Comparison of ENCODE assay signal across 1 cellular context in the genomic region with DNA sequence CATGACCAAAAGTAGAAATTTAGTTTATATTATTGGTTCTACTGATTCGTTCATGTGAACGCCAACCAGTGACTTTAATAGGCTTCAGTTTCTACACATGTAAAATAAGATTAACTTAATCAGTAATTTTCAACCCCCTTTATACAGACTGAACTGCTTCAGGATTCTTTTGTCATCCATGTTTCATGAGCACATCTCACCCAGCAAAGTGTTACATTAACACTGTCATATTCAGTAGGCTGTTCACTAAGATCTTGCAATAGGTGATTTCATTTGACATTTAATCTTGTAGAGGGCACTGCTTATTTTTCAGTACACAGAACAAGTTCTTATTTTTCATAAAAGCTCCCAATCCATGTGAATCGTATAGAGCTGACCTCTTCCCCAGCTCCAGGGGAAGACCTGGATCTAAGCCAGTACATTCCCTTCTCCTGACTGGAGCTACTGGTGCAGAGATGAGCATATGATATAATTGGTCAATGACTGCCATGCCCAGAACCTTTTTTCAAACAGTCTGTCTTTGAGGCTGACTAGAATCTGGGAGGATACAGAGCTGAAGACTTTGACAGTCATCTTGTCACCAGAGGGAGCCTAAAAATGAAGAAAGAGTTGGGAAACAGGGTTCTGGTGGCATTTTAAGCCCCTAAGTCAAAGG.
TF ChIP-seq lines count a peak whose summit lies in the region.

No MANE protein-coding gene starts in this region.

TF ChIP-seq in HepG2, 621 proteins besides CTCF, POLR2A, EP300 and RAD21 (continued from another document):
- TF ChIP-seq, protein P1, sequence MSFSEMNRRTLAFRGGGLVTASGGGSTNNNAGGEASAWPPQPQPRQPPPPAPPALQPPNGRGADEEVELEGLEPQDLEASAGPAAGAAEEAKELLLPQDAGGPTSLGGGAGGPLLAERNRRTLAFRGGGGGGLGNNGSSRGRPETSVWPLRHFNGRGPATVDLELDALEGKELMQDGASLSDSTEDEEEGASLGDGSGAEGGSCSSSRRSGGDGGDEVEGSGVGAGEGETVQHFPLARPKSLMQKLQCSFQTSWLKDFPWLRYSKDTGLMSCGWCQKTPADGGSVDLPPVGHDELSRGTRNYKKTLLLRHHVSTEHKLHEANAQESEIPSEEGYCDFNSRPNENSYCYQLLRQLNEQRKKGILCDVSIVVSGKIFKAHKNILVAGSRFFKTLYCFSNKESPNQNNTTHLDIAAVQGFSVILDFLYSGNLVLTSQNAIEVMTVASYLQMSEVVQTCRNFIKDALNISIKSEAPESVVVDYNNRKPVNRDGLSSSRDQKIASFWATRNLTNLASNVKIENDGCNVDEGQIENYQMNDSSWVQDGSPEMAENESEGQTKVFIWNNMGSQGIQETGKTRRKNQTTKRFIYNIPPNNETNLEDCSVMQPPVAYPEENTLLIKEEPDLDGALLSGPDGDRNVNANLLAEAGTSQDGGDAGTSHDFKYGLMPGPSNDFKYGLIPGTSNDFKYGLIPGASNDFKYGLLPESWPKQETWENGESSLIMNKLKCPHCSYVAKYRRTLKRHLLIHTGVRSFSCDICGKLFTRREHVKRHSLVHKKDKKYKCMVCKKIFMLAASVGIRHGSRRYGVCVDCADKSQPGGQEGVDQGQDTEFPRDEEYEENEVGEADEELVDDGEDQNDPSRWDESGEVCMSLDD (CRISPR knock-in tag; IDR thresholded peaks at IDR 0.05; ENCODE audit: borderline replicate concordance) = no peak
- TF ChIP-seq SIN3A (IDR thresholded peaks at IDR 0.05; ENCODE audit: borderline replicate concordance, low read depth, low read length) = no peak
- TF ChIP-seq, protein P2, sequence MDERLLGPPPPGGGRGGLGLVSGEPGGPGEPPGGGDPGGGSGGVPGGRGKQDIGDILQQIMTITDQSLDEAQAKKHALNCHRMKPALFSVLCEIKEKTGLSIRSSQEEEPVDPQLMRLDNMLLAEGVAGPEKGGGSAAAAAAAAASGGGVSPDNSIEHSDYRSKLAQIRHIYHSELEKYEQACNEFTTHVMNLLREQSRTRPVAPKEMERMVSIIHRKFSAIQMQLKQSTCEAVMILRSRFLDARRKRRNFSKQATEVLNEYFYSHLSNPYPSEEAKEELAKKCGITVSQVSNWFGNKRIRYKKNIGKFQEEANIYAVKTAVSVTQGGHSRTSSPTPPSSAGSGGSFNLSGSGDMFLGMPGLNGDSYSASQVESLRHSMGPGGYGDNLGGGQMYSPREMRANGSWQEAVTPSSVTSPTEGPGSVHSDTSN (CRISPR knock-in tag; IDR thresholded peaks at IDR 0.05) = no peak
- TF ChIP-seq HOXD1 (CRISPR knock-in tag; IDR thresholded peaks at IDR 0.05) = no peak
- TF ChIP-seq, protein P3, sequence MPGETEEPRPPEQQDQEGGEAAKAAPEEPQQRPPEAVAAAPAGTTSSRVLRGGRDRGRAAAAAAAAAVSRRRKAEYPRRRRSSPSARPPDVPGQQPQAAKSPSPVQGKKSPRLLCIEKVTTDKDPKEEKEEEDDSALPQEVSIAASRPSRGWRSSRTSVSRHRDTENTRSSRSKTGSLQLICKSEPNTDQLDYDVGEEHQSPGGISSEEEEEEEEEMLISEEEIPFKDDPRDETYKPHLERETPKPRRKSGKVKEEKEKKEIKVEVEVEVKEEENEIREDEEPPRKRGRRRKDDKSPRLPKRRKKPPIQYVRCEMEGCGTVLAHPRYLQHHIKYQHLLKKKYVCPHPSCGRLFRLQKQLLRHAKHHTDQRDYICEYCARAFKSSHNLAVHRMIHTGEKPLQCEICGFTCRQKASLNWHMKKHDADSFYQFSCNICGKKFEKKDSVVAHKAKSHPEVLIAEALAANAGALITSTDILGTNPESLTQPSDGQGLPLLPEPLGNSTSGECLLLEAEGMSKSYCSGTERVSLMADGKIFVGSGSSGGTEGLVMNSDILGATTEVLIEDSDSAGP (CRISPR knock-in tag; IDR thresholded peaks at IDR 0.05; ENCODE audit: borderline replicate concordance) = no peak
- no peak for TF ChIP-seq GZF1 (CRISPR knock-in tag; IDR thresholded peaks at IDR 0.05)
- TF ChIP-seq MYNN (CRISPR knock-in tag; IDR thresholded peaks at IDR 0.05; ENCODE audit: low read depth) = no peak
- TF ChIP-seq, protein P4, sequence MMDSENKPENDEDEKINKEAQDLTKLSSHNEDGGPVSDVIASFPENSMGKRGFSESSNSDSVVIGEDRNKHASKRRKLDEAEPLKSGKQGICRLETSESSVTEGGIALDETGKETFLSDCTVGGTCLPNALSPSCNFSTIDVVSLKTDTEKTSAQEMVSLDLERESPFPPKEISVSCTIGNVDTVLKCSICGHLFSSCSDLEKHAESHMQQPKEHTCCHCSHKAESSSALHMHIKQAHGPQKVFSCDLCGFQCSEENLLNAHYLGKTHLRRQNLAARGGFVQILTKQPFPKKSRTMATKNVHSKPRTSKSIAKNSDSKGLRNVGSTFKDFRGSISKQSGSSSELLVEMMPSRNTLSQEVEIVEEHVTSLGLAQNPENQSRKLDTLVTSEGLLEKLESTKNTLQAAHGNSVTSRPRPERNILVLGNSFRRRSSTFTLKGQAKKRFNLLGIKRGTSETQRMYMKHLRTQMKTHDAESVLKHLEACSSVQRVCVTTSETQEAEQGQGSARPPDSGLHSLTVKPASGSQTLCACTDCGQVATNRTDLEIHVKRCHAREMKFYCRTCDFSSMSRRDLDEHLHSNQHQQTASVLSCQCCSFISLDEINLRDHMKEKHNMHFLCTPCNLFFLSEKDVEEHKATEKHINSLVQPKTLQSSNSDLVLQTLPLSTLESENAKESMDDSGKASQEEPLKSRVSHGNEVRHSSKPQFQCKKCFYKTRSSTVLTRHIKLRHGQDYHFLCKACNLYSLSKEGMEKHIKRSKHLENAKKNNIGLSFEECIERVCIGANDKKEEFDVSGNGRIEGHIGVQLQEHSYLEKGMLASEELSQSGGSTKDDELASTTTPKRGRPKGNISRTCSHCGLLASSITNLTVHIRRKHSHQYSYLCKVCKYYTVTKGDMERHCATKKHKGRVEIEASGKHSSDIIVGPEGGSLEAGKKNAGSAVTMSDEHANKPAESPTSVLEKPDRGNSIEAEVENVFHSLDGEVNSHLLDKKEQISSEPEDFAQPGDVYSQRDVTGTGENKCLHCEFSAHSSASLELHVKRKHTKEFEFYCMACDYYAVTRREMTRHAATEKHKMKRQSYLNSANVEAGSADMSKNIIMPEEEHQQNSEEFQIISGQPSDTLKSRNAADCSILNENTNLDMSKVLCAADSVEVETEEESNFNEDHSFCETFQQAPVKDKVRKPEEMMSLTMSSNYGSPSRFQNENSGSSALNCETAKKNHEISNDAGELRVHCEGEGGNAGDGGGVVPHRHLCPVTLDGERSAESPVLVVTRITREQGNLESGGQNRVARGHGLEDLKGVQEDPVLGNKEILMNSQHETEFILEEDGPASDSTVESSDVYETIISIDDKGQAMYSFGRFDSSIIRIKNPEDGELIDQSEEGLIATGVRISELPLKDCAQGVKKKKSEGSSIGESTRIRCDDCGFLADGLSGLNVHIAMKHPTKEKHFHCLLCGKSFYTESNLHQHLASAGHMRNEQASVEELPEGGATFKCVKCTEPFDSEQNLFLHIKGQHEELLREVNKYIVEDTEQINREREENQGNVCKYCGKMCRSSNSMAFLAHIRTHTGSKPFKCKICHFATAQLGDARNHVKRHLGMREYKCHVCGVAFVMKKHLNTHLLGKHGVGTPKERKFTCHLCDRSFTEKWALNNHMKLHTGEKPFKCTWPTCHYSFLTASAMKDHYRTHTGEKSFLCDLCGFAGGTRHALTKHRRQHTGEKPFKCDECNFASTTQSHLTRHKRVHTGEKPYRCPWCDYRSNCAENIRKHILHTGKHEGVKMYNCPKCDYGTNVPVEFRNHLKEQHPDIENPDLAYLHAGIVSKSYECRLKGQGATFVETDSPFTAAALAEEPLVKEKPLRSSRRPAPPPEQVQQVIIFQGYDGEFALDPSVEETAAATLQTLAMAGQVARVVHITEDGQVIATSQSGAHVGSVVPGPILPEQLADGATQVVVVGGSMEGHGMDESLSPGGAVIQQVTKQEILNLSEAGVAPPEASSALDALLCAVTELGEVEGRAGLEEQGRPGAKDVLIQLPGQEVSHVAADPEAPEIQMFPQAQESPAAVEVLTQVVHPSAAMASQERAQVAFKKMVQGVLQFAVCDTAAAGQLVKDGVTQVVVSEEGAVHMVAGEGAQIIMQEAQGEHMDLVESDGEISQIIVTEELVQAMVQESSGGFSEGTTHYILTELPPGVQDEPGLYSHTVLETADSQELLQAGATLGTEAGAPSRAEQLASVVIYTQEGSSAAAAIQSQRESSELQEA (CRISPR knock-in tag; IDR thresholded peaks at IDR 0.05; ENCODE audit: not compliant biosample characterization) = no peak
- TF ChIP-seq, protein P5, sequence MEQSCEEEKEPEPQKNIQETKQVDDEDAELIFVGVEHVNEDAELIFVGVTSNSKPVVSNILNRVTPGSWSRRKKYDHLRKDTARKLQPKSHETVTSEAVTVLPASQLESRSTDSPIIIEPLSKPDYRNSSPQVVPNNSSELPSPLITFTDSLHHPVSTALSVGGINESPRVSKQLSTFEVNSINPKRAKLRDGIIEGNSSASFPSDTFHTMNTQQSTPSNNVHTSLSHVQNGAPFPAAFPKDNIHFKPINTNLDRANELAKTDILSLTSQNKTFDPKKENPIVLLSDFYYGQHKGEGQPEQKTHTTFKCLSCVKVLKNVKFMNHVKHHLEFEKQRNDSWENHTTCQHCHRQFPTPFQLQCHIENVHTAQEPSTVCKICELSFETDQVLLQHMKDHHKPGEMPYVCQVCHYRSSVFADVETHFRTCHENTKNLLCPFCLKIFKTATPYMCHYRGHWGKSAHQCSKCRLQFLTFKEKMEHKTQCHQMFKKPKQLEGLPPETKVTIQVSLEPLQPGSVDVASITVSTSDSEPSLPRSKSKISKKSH (CRISPR knock-in tag; IDR thresholded peaks at IDR 0.05; ENCODE audit: borderline replicate concordance) = no peak
- TF ChIP-seq TARDBP (CRISPR knock-in tag; IDR thresholded peaks at IDR 0.05) = no peak
- TF ChIP-seq, protein P6, sequence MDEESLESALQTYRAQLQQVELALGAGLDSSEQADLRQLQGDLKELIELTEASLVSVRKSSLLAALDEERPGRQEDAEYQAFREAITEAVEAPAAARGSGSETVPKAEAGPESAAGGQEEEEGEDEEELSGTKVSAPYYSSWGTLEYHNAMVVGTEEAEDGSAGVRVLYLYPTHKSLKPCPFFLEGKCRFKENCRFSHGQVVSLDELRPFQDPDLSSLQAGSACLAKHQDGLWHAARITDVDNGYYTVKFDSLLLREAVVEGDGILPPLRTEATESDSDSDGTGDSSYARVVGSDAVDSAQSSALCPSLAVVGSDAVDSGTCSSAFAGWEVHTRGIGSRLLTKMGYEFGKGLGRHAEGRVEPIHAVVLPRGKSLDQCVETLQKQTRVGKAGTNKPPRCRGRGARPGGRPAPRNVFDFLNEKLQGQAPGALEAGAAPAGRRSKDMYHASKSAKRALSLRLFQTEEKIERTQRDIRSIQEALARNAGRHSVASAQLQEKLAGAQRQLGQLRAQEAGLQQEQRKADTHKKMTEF (CRISPR knock-in tag; IDR thresholded peaks at IDR 0.05) = no peak
- no peak for TF ChIP-seq MIER2 (CRISPR knock-in tag; IDR thresholded peaks at IDR 0.05)
- TF ChIP-seq GABPA (IDR thresholded peaks at IDR 0.05; ENCODE audit: low read depth, low read length) = no peak
- no peak for TF ChIP-seq GABPA (CRISPR knock-in tag; IDR thresholded peaks at IDR 0.05; ENCODE audit: low read depth)
- TF ChIP-seq ZNF230 (CRISPR knock-in tag; IDR thresholded peaks at IDR 0.05) = no peak
- TF ChIP-seq MXI1 (IDR thresholded peaks at IDR 0.05; ENCODE audit: borderline replicate concordance, low read depth, low read length) = no peak
- TF ChIP-seq XBP1 (CRISPR knock-in tag; IDR thresholded peaks at IDR 0.05) = no peak
